Comparison of ENCODE assay signal across 10 cellular contexts in genomic region chr7:100176096-100176835, GRCh38. TPM values are rescaled to one million over a fixed set of nuclear protein-coding genes. Genes with fewer than 3 reads are reported as not detected.
DNase-seq lines count a peak whose midpoint lies in the region; TF ChIP-seq lines count a peak whose summit lies in the region.
"Had no signal": no experiment of that assay in that cellular context is flagged by ENCODE, and none has a peak within 500 bp of the region (broad histone marks: within the 10 kb centered on the region; RNA-seq: fewer than 3 reads in every experiment).

No MANE protein-coding gene starts in this region.

- H3K36me3 ChIP-seq in PC-9 (ENCODE audit: low read depth) = no peaks in the 10 kb centered on the region
- H3K36me3 ChIP-seq: gastroesophageal sphincter had no signal

- DNase-seq in NCI-H146 (lab: John Stamatoyannopoulos, UW) (peak; percentile 42), NCI-H146 treated with DMSO at 0.1 percent for 48 hours (lab: John Stamatoyannopoulos, UW; ENCODE audit: unreplicated experiment) (no peak), PC-9 (no peak), epithelial cell of esophagus (ENCODE audit: low read depth) (no peak), retinal pigment epithelial cell (ENCODE audit: low read depth) (no peak), HPDE6-E6E7 (ENCODE audit: extremely low spot score) (no peak), HCEC 1CT (no peak), ACHN (no peak)
- DNase-seq: activated CD8-positive, alpha-beta memory T cell treated with anti-CD3 and anti-CD28 coated beads, Interleukin-2, amount 50 U/mL, for 48 hours had no signal

- CTCF ChIA-PET in PC-9 (lab: Charles Lee) = interaction anchor here (0.5 kb wide), 1 partner anchor 45 kb away, joined by 10 read pairs; no protein-coding TSS in a partner anchor

- POLR2A ChIA-PET in PC-9 (lab: Charles Lee; ENCODE audit: unreplicated experiment) = no interaction called here

- H3K27ac ChIP-seq in PC-9 = no peak overlapping the region

- H3K4me1 ChIP-seq in PC-9 (replicated peaks; ENCODE audit: insufficient read depth) = 0 out of 2 replicates have a peak, but pooled peaks cover 6% of the 10 kb centered on the region

- in situ Hi-C loops in ACHN (cut with HindIII; ENCODE audit: low pct_ligation_motif_present, low pct_unique_long_range_greater_than_20kb, low sequenced_read_pairs) = no loop called here

- H4K20me1 ChIP-seq in PC-9 (ENCODE audit: insufficient read depth) = no peaks in the 10 kb centered on the region

- no peaks in the 10 kb centered on the region for H3K79me2 ChIP-seq in PC-9 (ENCODE audit: low read depth)

- TF ChIP-seq CTCF in PC-9 (conservative IDR thresholded peaks at IDR 0.05) (no peak), epithelial cell of esophagus (IDR thresholded peaks at IDR 0.05; ENCODE audit: insufficient read depth, low read depth, low read length, missing control alignments) (no peak), retinal pigment epithelial cell (conservative IDR thresholded peaks at IDR 0.05; ENCODE audit: low read depth, low read length) (no peak)

- H3K4me2 ChIP-seq in PC-9 = peak overlapping the region; percentile 100

- H3K9me3 ChIP-seq in PC-9 (ENCODE audit: insufficient read depth, low read depth) = no peaks in the 10 kb centered on the region
- H3K9me3 ChIP-seq: gastroesophageal sphincter had no signal

- intact Hi-C loops in PC-9 (cut with micrococcal nuclease; ENCODE audit: unreplicated experiment) = no loop called here

- H2AFZ ChIP-seq in PC-9 = no peak overlapping the region

- H3K9me2 ChIP-seq in PC-9 (ENCODE audit: insufficient read depth) = no peaks in the 10 kb centered on the region

- no peak overlapping the region for H3K4me3 ChIP-seq in PC-9
- H3K4me3 ChIP-seq in epithelial cell of esophagus (ENCODE audit: low read length) = peak overlapping the region; percentile 75
- H3K4me3 ChIP-seq in retinal pigment epithelial cell (ENCODE audit: low read length) = peak overlapping the region; percentile 94

- H3K27me3 ChIP-seq in PC-9 (ENCODE audit: insufficient read depth, low read depth) = no peaks in the 10 kb centered on the region; the same call in 1 of the 2 replicates

- peaks cover 2% of the 10 kb centered on the region; the same call in 1 of the 2 replicates for H3F3A ChIP-seq in PC-9 (ENCODE audit: insufficient read depth, low read depth)

- BruUV-seq in PC-9 (replicated peaks; lab: Mats Ljungman, UMichigan) = TSS peak; percentile 67

RNA-seq across cellular contexts. Expression of gene GPC2, which starts 0.9 kb away (rescaled TPM):
- total RNA-seq in PC-9 (2021) = 4.5 and 10.0 TPM in 2 replicates

RNA-seq across cellular contexts. Expression of gene STAG3, which starts 1.5 kb away (rescaled TPM):
- 0.83 and 1.4 TPM in 2 replicates for total RNA-seq in PC-9 (2021)

RNA-seq across cellular contexts. Expression of gene GAL3ST4, which starts 7.8 kb away (rescaled TPM):
- 1.4 and 2.7 TPM in 2 replicates for total RNA-seq in PC-9 (2021)

RNA-seq across cellular contexts. Expression of gene TRAPPC14, which starts 17.7 kb away (rescaled TPM):
- 20.5 and 23.4 TPM in 2 replicates for total RNA-seq in PC-9 (2021)

RNA-seq across cellular contexts. Expression of gene LAMTOR4, which starts 27.5 kb away (rescaled TPM):
- 160 and 285 TPM in 2 replicates for total RNA-seq in PC-9 (2021)
